ENCODE assay signal across 8 cellular contexts in genomic region chr13:20119960-20120359, GRCh38. TPM values are rescaled to one million over a fixed set of nuclear protein-coding genes. Genes with fewer than 3 reads are reported as not detected.
DNase-seq lines count a peak whose midpoint lies in the region; ATAC-seq and TF ChIP-seq lines count a peak whose summit lies in the region.

No MANE protein-coding gene starts in this region.

- no peaks in the 10 kb centered on the region for H3K36me3 ChIP-seq in naive thymus-derived CD4-positive, alpha-beta T cell (ENCODE audit: control insufficient read depth in 2 of 3, insufficient read depth in 3 of 3, low read length in 3 of 3)

- intact Hi-C loops in naive thymus-derived CD4-positive, alpha-beta T cell (cut with micrococcal nuclease), result loop anchor here (1.0 to 2.0 kb wide), 4 partner anchors 29 to 256 kb away; partner anchors contain the start of gene ZMYM2 (in 1 of the 2)

- no peaks in the 10 kb centered on the region for H3K27me3 ChIP-seq in naive thymus-derived CD4-positive, alpha-beta T cell (ENCODE audit: control insufficient read depth in 2 of 2, insufficient read depth in 2 of 2, low read length in 2 of 2)
- H3K27me3 ChIP-seq in foreskin keratinocyte, result no peaks in the 10 kb centered on the region

- peak overlapping the region; percentile 83 for H3K4me3 Mint-ChIP-seq in stimulated activated naive CD8-positive, alpha-beta T cell treated with anti-CD3 and anti-CD28 coated beads, Interleukin-15, Interleukin-2, amounts not matched to agents 100 ng/mL and 50 ng/mL, for 24 hours
- peak overlapping the region; percentile 81 for H3K4me3 Mint-ChIP-seq in central memory CD8-positive, alpha-beta T cell
- H3K4me3 Mint-ChIP-seq in naive thymus-derived CD4-positive, alpha-beta T cell, result peak overlapping the region; percentile 83 to 96 (median 93)

- H3K36me3 Mint-ChIP-seq in stimulated activated naive CD8-positive, alpha-beta T cell treated with anti-CD3 and anti-CD28 coated beads, Interleukin-15, Interleukin-2, amounts not matched to agents 100 ng/mL and 50 ng/mL, for 24 hours (ENCODE audit: low read depth), result no peaks in the 10 kb centered on the region
- H3K36me3 Mint-ChIP-seq in central memory CD8-positive, alpha-beta T cell (ENCODE audit: insufficient read depth), result peaks cover 6% of the 10 kb centered on the region
- H3K36me3 Mint-ChIP-seq in naive thymus-derived CD4-positive, alpha-beta T cell, result peaks cover 0 to 3% (median 0%) of the 10 kb centered on the region in 5 donors

- POLR2A ChIA-PET in naive thymus-derived CD4-positive, alpha-beta T cell (lab: Charles Lee), result no interaction called here
- POLR2A ChIA-PET in HEK293T (lab: Yijun Ruan, JAX), result interaction anchor here (1.2 kb wide), 1 partner anchor 9 kb away, joined by 4 read pairs; no protein-coding TSS in a partner anchor

- peaks cover 20% of the 10 kb centered on the region for H3K4me1 Mint-ChIP-seq in stimulated activated naive CD8-positive, alpha-beta T cell treated with anti-CD3 and anti-CD28 coated beads, Interleukin-15, Interleukin-2, amounts not matched to agents 100 ng/mL and 50 ng/mL, for 24 hours (ENCODE audit: low read depth)
- H3K4me1 Mint-ChIP-seq in central memory CD8-positive, alpha-beta T cell, result peaks cover 19% of the 10 kb centered on the region
- H3K4me1 Mint-ChIP-seq in naive thymus-derived CD4-positive, alpha-beta T cell, result peaks cover 9 to 25% (median 20%) of the 10 kb centered on the region in 7 donors

- H3K9me3 Mint-ChIP-seq in stimulated activated naive CD8-positive, alpha-beta T cell treated with anti-CD3 and anti-CD28 coated beads, Interleukin-15, Interleukin-2, amounts not matched to agents 100 ng/mL and 50 ng/mL, for 24 hours, result no peaks in the 10 kb centered on the region
- no peaks in the 10 kb centered on the region for H3K9me3 Mint-ChIP-seq in central memory CD8-positive, alpha-beta T cell
- H3K9me3 Mint-ChIP-seq in naive thymus-derived CD4-positive, alpha-beta T cell, result no peaks in the 10 kb centered on the region

- peaks cover 9% of the 10 kb centered on the region for H3K27me3 Mint-ChIP-seq in stimulated activated naive CD8-positive, alpha-beta T cell treated with anti-CD3 and anti-CD28 coated beads, Interleukin-15, Interleukin-2, amounts not matched to agents 100 ng/mL and 50 ng/mL, for 24 hours
- peaks cover 19% of the 10 kb centered on the region for H3K27me3 Mint-ChIP-seq in central memory CD8-positive, alpha-beta T cell
- peaks cover 4 to 30% (median 8%) of the 10 kb centered on the region in 5 donors for H3K27me3 Mint-ChIP-seq in naive thymus-derived CD4-positive, alpha-beta T cell

- no peak for TF ChIP-seq CTCF in foreskin keratinocyte (conservative IDR thresholded peaks at IDR 0.05)

- H3K27ac ChIP-seq in naive thymus-derived CD4-positive, alpha-beta T cell (ENCODE audit: low read depth, low read length), result peak overlapping the region; percentile 67
- no peak overlapping the region for H3K27ac ChIP-seq in foreskin keratinocyte

- no peak for DNase-seq in stimulated activated naive CD8-positive, alpha-beta T cell treated with anti-CD3 and anti-CD28 coated beads, Interleukin-15, Interleukin-2, amounts not matched to agents 100 U/mL and 50 U/mL, for 24 hours
- DNase-seq in central memory CD8-positive, alpha-beta T cell (ENCODE audit: low spot score in 2 of 2), result no peak
- no peak for DNase-seq in naive thymus-derived CD4-positive, alpha-beta T cell
- DNase-seq in foreskin keratinocyte (no peak), glomerular visceral epithelial cell (ENCODE audit: extremely low spot score) (no peak), HEK293T (ENCODE audit: extremely low spot score) (no peak)

- CTCF ChIA-PET in naive thymus-derived CD4-positive, alpha-beta T cell (lab: Charles Lee), result no interaction called here
- CTCF ChIA-PET in HEK293T (lab: Yijun Ruan, JAX), result no interaction called here

- H3K27ac Mint-ChIP-seq in stimulated activated naive CD8-positive, alpha-beta T cell treated with anti-CD3 and anti-CD28 coated beads, Interleukin-15, Interleukin-2, amounts not matched to agents 100 ng/mL and 50 ng/mL, for 24 hours, result peak overlapping the region; percentile 79
- H3K27ac Mint-ChIP-seq in central memory CD8-positive, alpha-beta T cell (ENCODE audit: low read depth), result peak overlapping the region; percentile 65
- H3K27ac Mint-ChIP-seq in naive thymus-derived CD4-positive, alpha-beta T cell, result peak overlapping the region in 8 of 9 donors; percentile 69 to 97 (median 94)

- no peak for ATAC-seq in stimulated activated naive CD8-positive, alpha-beta T cell treated with anti-CD3 and anti-CD28 coated beads, Interleukin-15, Interleukin-2, amounts not matched to agents 100 U/mL and 50 U/mL, for 24 hours
- no peak for ATAC-seq in central memory CD8-positive, alpha-beta T cell (replicated peaks; ENCODE audit: extremely low read depth, poor library complexity, severe bottlenecking)
- ATAC-seq in naive thymus-derived CD4-positive, alpha-beta T cell, result no peak
- no peak for ATAC-seq in foreskin keratinocyte
- ATAC-seq in activated CD4-positive, CD25-positive, alpha-beta regulatory T cell treated with anti-CD3 and anti-CD28 coated beads, Interleukin-2, amount 50 U/mL, for 24 hours, result no peak

- peaks cover 0 to 9% of the 10 kb centered on the region in 2 donors for H3K4me1 ChIP-seq in naive thymus-derived CD4-positive, alpha-beta T cell (ENCODE audit: control insufficient read depth in 2 of 2, insufficient read depth in 2 of 2, low read length in 2 of 2)
- no peaks in the 10 kb centered on the region for H3K4me1 ChIP-seq in foreskin keratinocyte

- peak overlapping the region; percentile 39 for H3K4me3 ChIP-seq in naive thymus-derived CD4-positive, alpha-beta T cell (ENCODE audit: low read length)

- H3K9me3 ChIP-seq in naive thymus-derived CD4-positive, alpha-beta T cell (ENCODE audit: control insufficient read depth in 2 of 3, low read length in 3 of 3), result no peaks in the 10 kb centered on the region

TF ChIP-seq in HEK293T, 16 proteins besides CTCF, POLR2A, EP300 and RAD21:
- no peak for TF ChIP-seq NFRKB (IDR thresholded peaks at IDR 0.05)
- TF ChIP-seq FOXK2 (IDR thresholded peaks at IDR 0.05), result no peak

RNA-seq across cellular contexts. Expression of gene GJA3, which starts 40.9 kb away (rescaled TPM):
- under 1 TPM in 3 of 5 experiments, not detected in 2; 0.05 to 0.17 (median 0.08) TPM for total RNA-seq in naive thymus-derived CD4-positive, alpha-beta T cell
- under 1 TPM in 1 of 2 donors, not detected in 1; 0.06 TPM for polyA plus RNA-seq in naive thymus-derived CD4-positive, alpha-beta T cell
- 0.07 and 0.11 TPM in 2 replicates for total RNA-seq in foreskin keratinocyte
- polyA plus RNA-seq in foreskin keratinocyte, result 0.01 and 0.03 TPM in 2 replicates
